ENCODE assay signal across 29 cellular contexts in genomic region chr20:54539521-54540046, GRCh38.
"Had no signal": no experiment of that assay in that cellular context is flagged by ENCODE, and none has a peak within 500 bp of the region (broad histone marks: within the 10 kb centered on the region; RNA-seq: fewer than 3 reads in every experiment).

No MANE protein-coding gene starts in this region.

- ATAC-seq: activated CD4-positive, alpha-beta T cell treated with anti-CD3 and anti-CD28 coated beads for 36 hours; activated CD8-positive, alpha-beta memory T cell treated with anti-CD3 and anti-CD28 coated beads, Interleukin-2, amount 10 ng/mL, durations not matched to agents 7 days and 5 days; activated CD8-positive, alpha-beta T cell treated with anti-CD3 and anti-CD28 coated beads, Interleukin-2, amount 10 ng/mL, durations not matched to agents 7 days and 5 days; activated naive CD8-positive, alpha-beta T cell treated with anti-CD3 and anti-CD28 coated beads, Interleukin-2, amount 50 U/mL, for 24 hours; esophagus mucosa; foreskin keratinocyte; gastrocnemius medialis; heart left ventricle; T-cell had no signal

- H3K4me1 ChIP-seq: adrenal gland, ascending aorta, foreskin keratinocyte, gastrocnemius medialis had no signal

- DNase-seq: activated CD4-positive, alpha-beta memory T cell treated with anti-CD3 and anti-CD28 coated beads for 36 hours; activated CD4-positive, alpha-beta T cell treated with anti-CD3 and anti-CD28 coated beads for 36 hours; activated CD4-positive, alpha-beta T cell treated with anti-CD3 and anti-CD28 coated beads, Interleukin-2, amount 10 ng/mL, durations not matched to agents 24 days and 14 days; activated CD4-positive, CD25-positive, alpha-beta regulatory T cell; activated CD4-positive, CD25-positive, alpha-beta regulatory T cell treated with anti-CD3 and anti-CD28 coated beads, Interleukin-2, amount 50 U/mL, for 72 hours; activated CD8-positive, alpha-beta memory T cell treated with anti-CD3 and anti-CD28 coated beads, Interleukin-2, amount 10 ng/mL, durations not matched to agents 7 days and 5 days; activated CD8-positive, alpha-beta memory T cell treated with anti-CD3 and anti-CD28 coated beads, Interleukin-2, amount 50 U/mL, for 4 hours; activated CD8-positive, alpha-beta T cell treated with anti-CD3 and anti-CD28 coated beads, Interleukin-2, amount 10 ng/mL, durations not matched to agents 7 days and 5 days; activated effector memory CD4-positive, alpha-beta T cell treated with anti-CD3 and anti-CD28 coated beads, Interleukin-2, amount 50 U/mL, for 16 hours; activated naive CD4-positive, alpha-beta T cell treated with anti-CD3 and anti-CD28 coated beads for 36 hours; activated naive CD8-positive, alpha-beta T cell treated with anti-CD3 and anti-CD28 coated beads for 36 hours; activated naive CD8-positive, alpha-beta T cell treated with anti-CD3 and anti-CD28 coated beads, Interleukin-2, amount 50 U/mL, for 24 hours; activated T-cell treated with anti-CD3 and anti-CD28 coated beads, Interleukin-2, amount 50 U/mL, for 1 hour; activated T-cell treated with anti-CD3 and anti-CD28 coated beads, Interleukin-2, amount 50 U/mL, for 48 hours; adrenal gland; brain microvascular endothelial cell; dorsolateral prefrontal cortex; effector memory CD4-positive, alpha-beta T cell; endodermal cell; foreskin keratinocyte; gastrocnemius medialis; glutamatergic neuron; heart left ventricle; T-cell; T1000 had no signal

- H3K4me3 ChIP-seq: adrenal gland, ascending aorta, coronary artery, dorsolateral prefrontal cortex, gastrocnemius medialis, heart left ventricle had no signal

- H3K27ac ChIP-seq: adrenal gland, ascending aorta, brain microvascular endothelial cell, coronary artery, dorsolateral prefrontal cortex, foreskin keratinocyte, gastrocnemius medialis, heart left ventricle had no signal

- H3K36me3 ChIP-seq: adrenal gland, ascending aorta, brain microvascular endothelial cell, gastrocnemius medialis, heart left ventricle had no signal

- H3K9me3 ChIP-seq: adrenal gland, gastrocnemius medialis had no signal

- FAIRE-seq: bronchial epithelial cell had no signal

- H3K27me3 ChIP-seq: adrenal gland, ascending aorta, brain microvascular endothelial cell, dorsolateral prefrontal cortex, foreskin keratinocyte, gastrocnemius medialis, heart left ventricle had no signal
